In the genomic region with DNA sequence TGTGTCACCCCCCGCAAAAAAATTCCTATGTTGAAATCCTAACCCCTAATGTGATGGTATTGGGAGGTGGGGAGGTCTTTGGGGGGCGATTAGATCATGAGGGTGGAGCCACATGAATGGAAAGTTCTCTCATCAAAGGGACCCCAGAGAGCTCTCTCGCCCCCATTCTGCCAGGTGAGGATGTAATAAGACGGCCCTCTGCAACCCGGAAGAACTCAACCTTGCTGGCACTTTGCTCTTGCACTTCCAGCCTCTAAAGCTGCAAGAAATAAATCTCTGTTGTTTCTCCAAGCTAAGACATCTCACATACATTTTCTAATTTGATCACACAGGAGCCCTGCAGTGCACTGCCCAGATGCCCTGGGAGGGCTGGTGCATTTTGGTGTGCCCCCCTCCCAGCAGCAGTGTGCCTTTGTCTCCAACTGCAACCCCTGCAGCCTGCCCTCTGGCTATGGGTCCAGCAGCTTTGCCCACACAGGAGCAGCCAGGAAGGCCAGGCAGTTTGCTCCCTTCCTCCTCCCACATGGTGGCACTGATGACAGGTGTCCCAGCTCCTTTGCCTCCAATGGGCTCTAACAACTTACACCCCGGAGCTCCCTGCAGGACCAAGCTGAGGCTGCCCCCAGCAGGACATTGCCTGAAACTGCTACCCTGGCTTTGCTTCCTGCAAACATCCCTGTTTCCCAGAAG, we compare ENCODE assay signal across 8 cellular contexts. TPM values are rescaled to one million over a fixed set of nuclear protein-coding genes. Genes with fewer than 3 reads are reported as not detected.
DNase-seq lines count a peak whose midpoint lies in the region; ATAC-seq and TF ChIP-seq lines count a peak whose summit lies in the region.

No MANE protein-coding gene starts in this region.

- no peak overlapping the region for H3K4me3 ChIP-seq in ascending aorta
- H3K4me3 ChIP-seq in thoracic aorta, result no peak overlapping the region

- TF ChIP-seq CTCF in AG09319 (IDR thresholded peaks at IDR 0.05; ENCODE audit: low read depth, low read length), result peak; percentile 89
- no peak for TF ChIP-seq CTCF in GM20000 (IDR thresholded peaks at IDR 0.05; ENCODE audit: extremely low read depth, missing control alignments)
- TF ChIP-seq CTCF in ascending aorta (IDR thresholded peaks at IDR 0.05), result peak; percentile 44 to 66 (median 48)
- peak; percentile 51 for TF ChIP-seq CTCF in thoracic aorta (IDR thresholded peaks at IDR 0.05)

- H3K36me3 ChIP-seq in ascending aorta (peaks cover 0 to 5% of the 10 kb centered on the region in 2 donors), thoracic aorta (no peaks in the 10 kb centered on the region)

- no peaks in the 10 kb centered on the region for H3K4me1 ChIP-seq in ascending aorta
- H3K4me1 ChIP-seq in thoracic aorta (ENCODE audit: control insufficient read depth in 1 of 2, low read depth in 2 of 2), result no peaks in the 10 kb centered on the region

- intact Hi-C loops in ascending aorta (cut with DNase I), result loop anchor here (1.0 to 10.0 kb wide), 3 partner anchors 61 to 534 kb away; a partner anchor contains a TSS

- H3K9me3 ChIP-seq in ascending aorta (no peaks in the 10 kb centered on the region), thoracic aorta (no peaks in the 10 kb centered on the region)

- DNase-seq in AG09319 (ENCODE audit: extremely low read depth, low read depth), result no peak
- DNase-seq in GM20000 (ENCODE audit: low spot score), result peak; percentile 33
- peak; percentile 86 for DNase-seq in NCI-H2171 treated with DMSO at 0.1 percent for 48 hours (lab: John Stamatoyannopoulos, UW)
- DNase-seq in ascending aorta (ENCODE audit: low spot score in 2 of 2), result peak in 1 of 2 donors; percentile 66
- DNase-seq in iPS-NIHi7 (ENCODE audit: extremely low spot score), result peak; percentile 87
- DNase-seq in thoracic aorta (ENCODE audit: low spot score), result no peak

- H3K27me3 ChIP-seq in ascending aorta, result no peaks in the 10 kb centered on the region
- H3K27me3 ChIP-seq in thoracic aorta (replicated peaks; ENCODE audit: insufficient read depth), result no peaks in the 10 kb centered on the region

- H3K27ac ChIP-seq in ascending aorta, result no peak overlapping the region
- no peak overlapping the region for H3K27ac ChIP-seq in thoracic aorta

- no peak for ATAC-seq in thoracic aorta (ENCODE audit: insufficient number of reproducible peaks, low FRiP score, low read depth)
- no peak for ATAC-seq in GM21381 (IDR thresholded peaks at IDR 0.05; ENCODE audit: unreplicated experiment)
- ATAC-seq in GM19467 (IDR thresholded peaks at IDR 0.05; ENCODE audit: unreplicated experiment), result no peak

RNA-seq across cellular contexts. Expression of a gene that starts 59.3 kb away (rescaled TPM):
- total RNA-seq in ascending aorta, result 23.9 TPM
- total RNA-seq in thoracic aorta, result 10 to 100 TPM; 23.0 to 37.5 TPM

Comparison
In these comparisons a context has a peak if more than half of its experiments do, and no peak if none do; other contexts are left out.
1. DNase-seq: peak in GM20000 (single experiment), NCI-H2171 treated with DMSO at 0.1 percent for 48 hours (single experiment) and iPS-NIHi7 (single experiment); none in AG09319 (single experiment) and thoracic aorta (single experiment).